ENCODE assay signal across 25 cellular contexts in the genomic region with DNA sequence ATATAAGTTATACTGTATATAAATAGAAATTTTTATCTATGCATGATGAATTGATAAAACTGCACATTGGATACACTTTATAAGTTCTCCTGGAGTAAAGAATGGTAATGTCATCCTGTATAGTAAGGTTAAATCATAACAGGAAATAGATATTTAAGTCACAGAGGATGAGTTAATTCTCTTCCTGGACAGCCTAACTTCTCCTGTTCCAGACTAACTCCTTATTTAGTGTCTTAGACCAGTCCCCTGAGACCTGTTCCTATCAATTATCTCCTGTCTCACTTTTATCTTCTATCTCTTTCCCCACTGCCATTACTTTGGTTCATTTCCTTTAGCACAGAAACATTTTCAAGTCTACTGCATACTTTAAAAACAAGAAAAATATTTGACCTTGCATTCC. TPM values are rescaled to one million over a fixed set of nuclear protein-coding genes. Genes with fewer than 3 reads are reported as not detected.
DNase-seq lines count a peak whose midpoint lies in the region; ATAC-seq and TF ChIP-seq lines count a peak whose summit lies in the region.
"Had no signal": no experiment of that assay in that cellular context is flagged by ENCODE, and none has a peak within 500 bp of the region (broad histone marks: within the 10 kb centered on the region; RNA-seq: fewer than 3 reads in every experiment).

No MANE protein-coding gene starts in this region.

- peaks cover 10% of the 10 kb centered on the region for H3K36me3 Mint-ChIP-seq in activated CD8-positive, alpha-beta memory T cell treated with anti-CD3 and anti-CD28 coated beads, Interleukin-2, amount 10 ng/mL, durations not matched to agents 7 days and 5 days

- H3K27me3 Mint-ChIP-seq in activated CD8-positive, alpha-beta memory T cell treated with anti-CD3 and anti-CD28 coated beads, Interleukin-2, amount 10 ng/mL, durations not matched to agents 7 days and 5 days, result no peaks in the 10 kb centered on the region
- H3K27me3 Mint-ChIP-seq: activated naive CD4-positive, alpha-beta T cell treated with anti-CD3 and anti-CD28 coated beads, Interleukin-2, amount 50 U/mL, for 24 hours had no signal

- peaks cover 4% of the 10 kb centered on the region for H3K4me1 ChIP-seq in psoas muscle
- H3K4me1 ChIP-seq: colonic mucosa, uterus had no signal

- H3K27ac Mint-ChIP-seq in activated CD8-positive, alpha-beta memory T cell treated with anti-CD3 and anti-CD28 coated beads, Interleukin-2, amount 10 ng/mL, durations not matched to agents 7 days and 5 days, result peak overlapping the region; percentile 10
- H3K27ac Mint-ChIP-seq: activated naive CD4-positive, alpha-beta T cell treated with anti-CD3 and anti-CD28 coated beads, Interleukin-2, amount 50 U/mL, for 24 hours had no signal

- H3K4me3 Mint-ChIP-seq in activated CD8-positive, alpha-beta memory T cell treated with anti-CD3 and anti-CD28 coated beads, Interleukin-2, amount 10 ng/mL, durations not matched to agents 7 days and 5 days, result no peak overlapping the region
- H3K4me3 Mint-ChIP-seq: activated naive CD4-positive, alpha-beta T cell treated with anti-CD3 and anti-CD28 coated beads, Interleukin-2, amount 50 U/mL, for 24 hours; activated T-cell treated with anti-CD3 and anti-CD28 coated beads, Interleukin-2, amount 50 U/mL, for 4 hours; brain had no signal

- no peaks in the 10 kb centered on the region for H3K9me3 ChIP-seq in psoas muscle
- H3K9me3 ChIP-seq: colonic mucosa, uterus had no signal

- H3K4me3 ChIP-seq in choroid plexus epithelial cell (ENCODE audit: low read depth, low read length), result no peak overlapping the region
- no peak overlapping the region for H3K4me3 ChIP-seq in psoas muscle
- H3K4me3 ChIP-seq: colonic mucosa, uterus had no signal

- no peak for ATAC-seq in activated CD8-positive, alpha-beta memory T cell treated with anti-CD3 and anti-CD28 coated beads, Interleukin-2, amount 10 ng/mL, durations not matched to agents 7 days and 5 days
- peak in 3 of 4 donors; percentile 42 to 68 (median 48) for ATAC-seq in psoas muscle
- no peak for ATAC-seq in GM19397 (IDR thresholded peaks at IDR 0.05; ENCODE audit: unreplicated experiment)
- ATAC-seq in HG03342 (IDR thresholded peaks at IDR 0.05; ENCODE audit: unreplicated experiment), result no peak
- ATAC-seq in HG03045 (IDR thresholded peaks at IDR 0.05; ENCODE audit: unreplicated experiment), result no peak
- ATAC-seq: activated T-cell treated with anti-CD3 and anti-CD28 coated beads, Interleukin-2, amount 50 U/mL, for 4 hours; left cardiac atrium had no signal

- intact Hi-C loops in psoas muscle (cut with DNase I), result no loop called here

- H3K27ac ChIP-seq in psoas muscle, result no peak overlapping the region
- H3K27ac ChIP-seq: C4-2B, colonic mucosa, uterus, WERI-Rb-1 had no signal

- H3K27me3 ChIP-seq in psoas muscle (ENCODE audit: insufficient read depth in 3 of 3, low read length in 2 of 3), result no peaks in the 10 kb centered on the region
- H3K27me3 ChIP-seq: colonic mucosa, uterus had no signal

- peaks cover 12% of the 10 kb centered on the region for H3K4me1 Mint-ChIP-seq in activated CD8-positive, alpha-beta memory T cell treated with anti-CD3 and anti-CD28 coated beads, Interleukin-2, amount 10 ng/mL, durations not matched to agents 7 days and 5 days

- TF ChIP-seq CTCF in choroid plexus epithelial cell (conservative IDR thresholded peaks at IDR 0.05; ENCODE audit: low read depth, low read length) (no peak), psoas muscle (IDR thresholded peaks at IDR 0.05) (no peak)

- DNase-seq in activated CD8-positive, alpha-beta memory T cell treated with anti-CD3 and anti-CD28 coated beads, Interleukin-2, amount 10 ng/mL, durations not matched to agents 7 days and 5 days, result no peak
- no peak for DNase-seq in activated CD8-positive, alpha-beta memory T cell treated with anti-CD3 and anti-CD28 coated beads, Interleukin-2, amount 50 U/mL, for 48 hours
- DNase-seq in LHCN-M2 (ENCODE audit: low read depth), result peak; percentile 31
- peak; percentile 22 for DNase-seq in choroid plexus epithelial cell (ENCODE audit: low read depth)
- no peak for DNase-seq in psoas muscle
- DNase-seq: activated CD4-positive, alpha-beta T cell treated with anti-CD3 and anti-CD28 coated beads, Interleukin-2, amount 50 U/mL, for 48 hours; activated T-cell treated with anti-CD3 and anti-CD28 coated beads, Interleukin-2, amount 50 U/mL, for 4 hours; colonic mucosa; DMS53; foreskin melanocyte; left cardiac atrium; NCI-H1105; NCI-H2081 treated with DMSO at 0.1 percent for 48 hours; NCI-H510A treated with DMSO at 0.1 percent for 48 hours; SHP77 treated with DMSO at 0.1 percent for 48 hours; stimulated activated CD4-positive, alpha-beta T cell treated with anti-CD3 and anti-CD28 coated beads, Interleukin-4, amount 100 ng/mL, for 4 hours; T-helper 2 cell; uterus; WERI-Rb-1 had no signal

- no peaks in the 10 kb centered on the region for H3K9me3 Mint-ChIP-seq in activated CD8-positive, alpha-beta memory T cell treated with anti-CD3 and anti-CD28 coated beads, Interleukin-2, amount 10 ng/mL, durations not matched to agents 7 days and 5 days (ENCODE audit: low read depth)
- H3K9me3 Mint-ChIP-seq: activated naive CD4-positive, alpha-beta T cell treated with anti-CD3 and anti-CD28 coated beads, Interleukin-2, amount 50 U/mL, for 24 hours; activated T-cell treated with anti-CD3 and anti-CD28 coated beads, Interleukin-2, amount 50 U/mL, for 4 hours; brain had no signal

- CTCF ChIA-PET in activated CD8-positive, alpha-beta memory T cell treated with anti-CD3 and anti-CD28 coated beads, Interleukin-2, amount 10 ng/mL, durations not matched to agents 7 days and 5 days (lab: Charles Lee), result no interaction called here

- no peaks in the 10 kb centered on the region for H3K36me3 ChIP-seq in psoas muscle (ENCODE audit: insufficient read depth in 1 of 2, low read depth in 1 of 2)
- H3K36me3 ChIP-seq: colonic mucosa, uterus, WERI-Rb-1 had no signal

RNA-seq across cellular contexts. Expression of a gene that starts 46.5 kb away (rescaled TPM):
- total RNA-seq in activated CD8-positive, alpha-beta memory T cell treated with anti-CD3 and anti-CD28 coated beads, Interleukin-2, amount 10 ng/mL, durations not matched to agents 7 days and 5 days, result 10 to 100 TPM; 41.0 to 62.9 TPM
- total RNA-seq in LHCN-M2 (2014; rRNA removed) (10.8 and 16.5 TPM in 2 replicates), psoas muscle (100 to 1,000 TPM; 107 to 168 (median 140) TPM)
- polyA plus RNA-seq in LHCN-M2 (2012), result 12.5 TPM
- polyA plus RNA-seq in psoas muscle, result 10 to 100 TPM; 28.0 to 67.4 (median 43.4) TPM

RNA-seq across cellular contexts. Expression of a gene that starts 57.9 kb away (rescaled TPM):
- total RNA-seq in activated CD8-positive, alpha-beta memory T cell treated with anti-CD3 and anti-CD28 coated beads, Interleukin-2, amount 10 ng/mL, durations not matched to agents 7 days and 5 days, result 1 to 10 TPM in 1 of 2 experiments, under 1 TPM in 1; 0.70 to 1.6 TPM
- total RNA-seq in LHCN-M2 (2014; rRNA removed) (0.06 TPM in 2 replicates), psoas muscle (under 1 TPM in 1 of 4 donors, not detected in 3; 0.67 TPM)
- 0.29 TPM for polyA plus RNA-seq in LHCN-M2 (2012)
- polyA plus RNA-seq in psoas muscle, result under 1 TPM in 2 of 3 donors, not detected in 1; 0.10 to 0.17 TPM

Comparison
In these comparisons a context has a peak if more than half of its experiments do, and no peak if none do; other contexts are left out.
1. ATAC-seq: peak in psoas muscle (3 of 4); none in activated CD8-positive, alpha-beta memory T cell treated with anti-CD3 and anti-CD28 coated beads, Interleukin-2, amount 10 ng/mL, durations not matched to agents 7 days and 5 days (single experiment), GM19397 (single experiment), HG03342 (single experiment) and HG03045 (single experiment).
2. DNase-seq: peak in LHCN-M2 (single experiment) and choroid plexus epithelial cell (single experiment); none in activated CD8-positive, alpha-beta memory T cell treated with anti-CD3 and anti-CD28 coated beads, Interleukin-2, amount 10 ng/mL, durations not matched to agents 7 days and 5 days (single experiment), activated CD8-positive, alpha-beta memory T cell treated with anti-CD3 and anti-CD28 coated beads, Interleukin-2, amount 50 U/mL, for 48 hours (single experiment) and psoas muscle (0 of 2).